ENCODE assay signal across 10 cellular contexts in genomic region chr19:54371453-54371852, GRCh38. TPM values are rescaled to one million over a fixed set of nuclear protein-coding genes. Genes with fewer than 3 reads are reported as not detected.
A peak's percentile ranks its signal among the peaks of the same experiment; 100 is the strongest.
DNase-seq lines count a peak whose midpoint lies in the region; ATAC-seq and TF ChIP-seq lines count a peak whose summit lies in the region.
"Not testable (repeated sequence)": the region's sequence is repeated elsewhere in the genome, so short reads cannot be mapped to it uniquely, and the experiment has no call there.
"Had no signal": no experiment of that assay in that cellular context is flagged by ENCODE, and none has a peak within 500 bp of the region (broad histone marks: within the 10 kb centered on the region; RNA-seq: fewer than 3 reads in every experiment).

No MANE protein-coding gene starts in this region.

- H3K4me3 ChIP-seq in BLaER1, result peak overlapping the region; percentile 22; the same call in 1 of the 2 replicates
- not testable (repeated sequence) for H3K4me3 ChIP-seq in CD8-positive, alpha-beta memory T cell (ENCODE audit: low read length); neutrophil (ENCODE audit: low read depth in 1 of 2, low read length in 1 of 2)
- peak overlapping the region; percentile 48 for H3K4me3 ChIP-seq in NB4 (ENCODE audit: low read depth, low read length)

- TF ChIP-seq POLR2A in NB4 (IDR thresholded peaks at IDR 0.05; ENCODE audit: extremely low read depth, insufficient read length), result not testable (repeated sequence)

- not testable (repeated sequence) for H3K36me3 Mint-ChIP-seq in CD8-positive, alpha-beta memory T cell; activated B cell treated with CpG ODN at 0.5 μM for 24 hours (ENCODE audit: low read depth); activated naive CD4-positive, alpha-beta T cell treated with anti-CD3 and anti-CD28 coated beads, Interleukin-2, amount 50 U/mL, for 24 hours
- H3K36me3 Mint-ChIP-seq in immature natural killer cell, result peaks cover 0 to 13% (median 7%) of the 10 kb centered on the region in 3 donors

- DNase-seq in CD8-positive, alpha-beta memory T cell; NB4 (ENCODE audit: low read depth); activated B cell treated with CpG ODN at 0.5 μM for 24 hours; immature natural killer cell: not testable (repeated sequence)

- peak overlapping the region; percentile 76 for H3K4me2 ChIP-seq in BLaER1

- H3K9me3 ChIP-seq in BLaER1; CD8-positive, alpha-beta memory T cell (ENCODE audit: low read length); neutrophil: not testable (repeated sequence)

- H3K9ac ChIP-seq in BLaER1, result not testable (repeated sequence)

- ATAC-seq in activated B cell treated with CpG ODN at 0.5 μM for 24 hours (ENCODE audit: low read depth), result not testable (repeated sequence)

- H3K36me3 ChIP-seq in BLaER1; CD8-positive, alpha-beta memory T cell (ENCODE audit: insufficient read depth, low read length); neutrophil: not testable (repeated sequence)

- not testable (repeated sequence) for H3K27me3 Mint-ChIP-seq in CD8-positive, alpha-beta memory T cell; activated B cell treated with CpG ODN at 0.5 μM for 24 hours; activated naive CD4-positive, alpha-beta T cell treated with anti-CD3 and anti-CD28 coated beads, Interleukin-2, amount 50 U/mL, for 24 hours; immature natural killer cell (ENCODE audit: low read depth in 3 of 3)

- H3K4me1 ChIP-seq in BLaER1, result peaks cover 87% of the 10 kb centered on the region
- peaks cover 70% of the 10 kb centered on the region for H3K4me1 ChIP-seq in CD8-positive, alpha-beta memory T cell (ENCODE audit: insufficient read depth, low read length)
- peaks cover 79 to 89% of the 10 kb centered on the region in 2 experiments for H3K4me1 ChIP-seq in neutrophil (ENCODE audit: control insufficient read depth in 1 of 2, insufficient read depth in 1 of 2, low read depth in 1 of 2, low read length in 1 of 2)

- POLR2A ChIA-PET in CD8-positive, alpha-beta memory T cell (lab: Charles Lee), result interaction anchor here (1.5 to 1.6 kb wide), 2 partner anchors 10 to 17 kb away, joined by 4 to 7 read pairs; no protein-coding TSS in a partner anchor
- POLR2A ChIA-PET in activated B cell treated with CpG ODN at 0.5 μM for 24 hours (lab: Charles Lee), result interaction anchor here (1.1 to 2.3 kb wide), 2 partner anchors 9 to 17 kb away, joined by 8 read pairs; no protein-coding TSS in a partner anchor

- not testable (repeated sequence) for H4K20me1 ChIP-seq in BLaER1

- intact Hi-C loops in activated B cell treated with CpG ODN at 0.5 μM for 24 hours (cut with micrococcal nuclease), result not testable (repeated sequence)

- H3K27ac Mint-ChIP-seq in CD8-positive, alpha-beta memory T cell, result peak overlapping the region; percentile 73 to 91 (median 81)
- peak overlapping the region; percentile 41 for H3K27ac Mint-ChIP-seq in activated B cell treated with CpG ODN at 0.5 μM for 24 hours
- not testable (repeated sequence) for H3K27ac Mint-ChIP-seq in activated naive CD4-positive, alpha-beta T cell treated with anti-CD3 and anti-CD28 coated beads, Interleukin-2, amount 50 U/mL, for 24 hours
- H3K27ac Mint-ChIP-seq in immature natural killer cell, result peak overlapping the region; percentile 68 to 88 (median 82)

- H3K9me3 Mint-ChIP-seq in CD8-positive, alpha-beta memory T cell; activated B cell treated with CpG ODN at 0.5 μM for 24 hours; activated naive CD4-positive, alpha-beta T cell treated with anti-CD3 and anti-CD28 coated beads, Interleukin-2, amount 50 U/mL, for 24 hours; immature natural killer cell: not testable (repeated sequence)

- peak overlapping the region; percentile 48 to 87 (median 76) for H3K4me3 Mint-ChIP-seq in CD8-positive, alpha-beta memory T cell
- H3K4me3 Mint-ChIP-seq in activated B cell treated with CpG ODN at 0.5 μM for 24 hours, result not testable (repeated sequence)
- H3K4me3 Mint-ChIP-seq in activated naive CD4-positive, alpha-beta T cell treated with anti-CD3 and anti-CD28 coated beads, Interleukin-2, amount 50 U/mL, for 24 hours, result peak overlapping the region; percentile 49
- peak overlapping the region; percentile 74 to 82 (median 77) for H3K4me3 Mint-ChIP-seq in immature natural killer cell

- CTCF ChIA-PET in CD8-positive, alpha-beta memory T cell (lab: Charles Lee), result interaction anchor here (0.6 to 1.4 kb wide), 4 partner anchors 10 to 19 kb away, joined by 3 to 9 read pairs (median 4); no protein-coding TSS in a partner anchor
- CTCF ChIA-PET in activated B cell treated with CpG ODN at 0.5 μM for 24 hours (lab: Charles Lee), result interaction anchor here (0.7 kb wide), 1 partner anchor 495 kb away, joined by 4 read pairs; no protein-coding TSS in a partner anchor

- H3K27me3 ChIP-seq in BLaER1; CD8-positive, alpha-beta memory T cell (ENCODE audit: insufficient read depth, low read length, poor library complexity, severe bottlenecking); neutrophil: not testable (repeated sequence)

- TF ChIP-seq CTCF in NB4 (IDR thresholded peaks at IDR 0.05; ENCODE audit: low read depth, low read length); activated B cell treated with CpG ODN at 0.5 μM for 24 hours (IDR thresholded peaks at IDR 0.05); neutrophil (IDR thresholded peaks at IDR 0.05): not testable (repeated sequence)

- peak overlapping the region; percentile 88 for H3K27ac ChIP-seq in BLaER1
- not testable (repeated sequence) for H3K27ac ChIP-seq in CD8-positive, alpha-beta memory T cell (ENCODE audit: low read depth, low read length)
- H3K27ac ChIP-seq in neutrophil, result peak overlapping the region; percentile 83

- peaks cover 70 to 83% (median 82%) of the 10 kb centered on the region in 3 donors for H3K4me1 Mint-ChIP-seq in CD8-positive, alpha-beta memory T cell
- H3K4me1 Mint-ChIP-seq in activated B cell treated with CpG ODN at 0.5 μM for 24 hours, result peaks cover 83% of the 10 kb centered on the region
- peaks cover 82% of the 10 kb centered on the region for H3K4me1 Mint-ChIP-seq in activated naive CD4-positive, alpha-beta T cell treated with anti-CD3 and anti-CD28 coated beads, Interleukin-2, amount 50 U/mL, for 24 hours
- peaks cover 81 to 85% of the 10 kb centered on the region in 2 donors for H3K4me1 Mint-ChIP-seq in immature natural killer cell

RNA-seq across cellular contexts. Expression of gene LAIR1, which starts 6.7 kb away (rescaled TPM):
- total RNA-seq in CD8-positive, alpha-beta memory T cell, result 10 to 100 TPM; 12.9 to 13.1 TPM
- polyA plus RNA-seq in CD8-positive, alpha-beta memory T cell, result 110 TPM
- total RNA-seq in activated B cell treated with CpG ODN at 0.5 μM for 24 hours, result 30.5 and 31.0 TPM in 2 replicates
- 100 to 1,000 TPM in 2 of 3 donors, 10 to 100 TPM in 1; 86.9 to 247 (median 126) TPM for polyA plus RNA-seq in immature natural killer cell
- total RNA-seq: A172 had no signal

RNA-seq across cellular contexts. Expression of gene LILRA4, which starts 32.5 kb away (rescaled TPM):
- total RNA-seq in CD8-positive, alpha-beta memory T cell, result not detected
- polyA plus RNA-seq in CD8-positive, alpha-beta memory T cell, result not detected
- total RNA-seq in activated B cell treated with CpG ODN at 0.5 μM for 24 hours, result 26.3 and 26.6 TPM in 2 replicates
- polyA plus RNA-seq in immature natural killer cell, result 1 to 10 TPM; 2.3 to 6.6 (median 2.8) TPM
- total RNA-seq: A172, GM23338, Peyer's patch had no signal
- polyA plus RNA-seq: GM23338 had no signal

RNA-seq across cellular contexts. Expression of gene TTYH1, which starts 43.8 kb away (rescaled TPM):
- under 1 TPM in 1 of 2 experiments, not detected in 1; 0.66 TPM for total RNA-seq in CD8-positive, alpha-beta memory T cell
- polyA plus RNA-seq in CD8-positive, alpha-beta memory T cell, result not detected
- total RNA-seq in activated B cell treated with CpG ODN at 0.5 μM for 24 hours, result not detected in 2 replicates
- polyA plus RNA-seq in immature natural killer cell, result 1 to 10 TPM in 1 of 3 donors, under 1 TPM in 1, not detected in 1; 0.48 to 1.5 TPM
- total RNA-seq: A172 had no signal

RNA-seq across cellular contexts. Expression of gene LILRA5, which starts 58.5 kb away (rescaled TPM):
- not detected for total RNA-seq in CD8-positive, alpha-beta memory T cell
- not detected for polyA plus RNA-seq in CD8-positive, alpha-beta memory T cell
- total RNA-seq in activated B cell treated with CpG ODN at 0.5 μM for 24 hours, result 1.3 and 1.9 TPM in 2 replicates
- polyA plus RNA-seq in immature natural killer cell, result 1 to 10 TPM in 1 of 3 donors, under 1 TPM in 1, not detected in 1; 0.28 to 1.6 TPM
- total RNA-seq: A172, GM23338 had no signal
- polyA plus RNA-seq: GM23338 had no signal

Comparison
In these comparisons a context has a peak if more than half of its experiments do, and no peak if none do; other contexts are left out.
1. RNA of gene LILRA4, which starts 32.5 kb away (total RNA-seq): 26.3 to 26.6 TPM in activated B cell treated with CpG ODN at 0.5 μM for 24 hours; not detected in CD8-positive, alpha-beta memory T cell; every median in the first group is over 10 times any median in the second.